In the genomic region with DNA sequence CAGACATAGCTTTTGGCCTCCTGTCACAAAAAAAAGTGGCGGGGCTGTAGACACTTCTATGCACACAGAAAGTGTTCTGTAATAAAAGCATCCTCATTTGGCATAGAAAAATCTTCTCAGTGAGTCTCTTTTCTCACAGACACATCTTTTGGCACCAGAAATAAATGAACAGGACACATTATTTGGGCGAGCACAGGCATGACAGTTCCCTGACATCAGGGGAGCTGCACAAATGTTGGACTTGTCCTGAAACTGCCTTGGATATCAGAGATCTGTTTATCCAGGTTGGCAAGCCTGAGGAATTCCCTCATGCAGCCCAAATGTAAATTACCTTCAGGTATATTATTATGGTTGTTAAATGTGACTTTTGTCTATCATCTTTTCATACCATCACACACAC, we compare ENCODE assay signal across 16 cellular contexts.
DNase-seq lines count a peak whose midpoint lies in the region; TF ChIP-seq lines count a peak whose summit lies in the region.
"Had no signal": no experiment of that assay in that cellular context is flagged by ENCODE, and none has a peak within 500 bp of the region (broad histone marks: within the 10 kb centered on the region; RNA-seq: fewer than 3 reads in every experiment).

No MANE protein-coding gene starts in this region.

- no peak for TF ChIP-seq CTCF in transverse colon (IDR thresholded peaks at IDR 0.05)
- no peak for TF ChIP-seq CTCF in spleen (IDR thresholded peaks at IDR 0.05 in 8 of 11, conservative IDR thresholded peaks at IDR 0.05 in 3 of 11)

- H3K27ac ChIP-seq in transverse colon = no peak overlapping the region
- H3K27ac ChIP-seq in spleen = no peak overlapping the region
- H3K27ac ChIP-seq: PC-9, RWPE1 had no signal

- POLR2A ChIA-PET in HEK293T (lab: Yijun Ruan, JAX) = no interaction called here

- no peaks in the 10 kb centered on the region for H3K9me3 ChIP-seq in transverse colon
- H3K9me3 ChIP-seq in spleen = no peaks in the 10 kb centered on the region
- H3K9me3 ChIP-seq: HAP-1 had no signal

- TF ChIP-seq EP300 in transverse colon (IDR thresholded peaks at IDR 0.05; ENCODE audit: low read depth) = no peak

- H3K27me3 ChIP-seq in transverse colon (no peaks in the 10 kb centered on the region), spleen (replicated peaks in 1 of 7) (no peaks in the 10 kb centered on the region)

- H3K4me3 ChIP-seq in transverse colon (no peak overlapping the region), spleen (no peak overlapping the region)
- H3K4me3 ChIP-seq: GM12878, HAP-1, PC-9 had no signal

- 43 to 50% methylated on average over 2 of the region's 2 CpGs for WGBS in transverse colon (ENCODE audit: low coverage in 1 of 2), 2 donors
- 61 to 85% (median 72%) methylated on average over 2 of the region's 2 CpGs for WGBS in spleen, 5 donors

- CTCF ChIA-PET in HEK293T (lab: Yijun Ruan, JAX) = interaction anchor here (0.7 kb wide), 1 partner anchor 67 kb away, joined by 3 read pairs; no protein-coding TSS in a partner anchor

- H3K36me3 ChIP-seq in transverse colon (no peaks in the 10 kb centered on the region), spleen (no peaks in the 10 kb centered on the region)
- H3K36me3 ChIP-seq: HAP-1 had no signal

- TF ChIP-seq POLR2A in transverse colon (IDR thresholded peaks at IDR 0.05) (no peak), spleen (IDR thresholded peaks at IDR 0.05) (no peak)

- in situ Hi-C loops in transverse colon (cut with MboI; ENCODE audit: low pct_ligation_motif_present in 1 of 4, low pct_unique_long_range_greater_than_20kb in 1 of 4, low sequenced_read_pairs in 3 of 4) = no loop called here

- intact Hi-C loops in transverse colon (cut with DNase I; ENCODE audit: low total_unique reads) (no loop called here), spleen (cut with DNase I; ENCODE audit: low total_unique reads) (no loop called here)

- DNase-seq in NCI-H82 (lab: John Stamatoyannopoulos, UW) = peak; percentile 68
- DNase-seq in NCI-H82 treated with DMSO at 0.1 percent for 48 hours (lab: John Stamatoyannopoulos, UW; ENCODE audit: unreplicated experiment) = no peak
- peak; percentile 29 for DNase-seq in NCI-H2171 (lab: John Stamatoyannopoulos, UW)
- peak; percentile 25 to 56 for DNase-seq in cerebellar nuclear complex (lab: John Stamatoyannopoulos, UW)
- DNase-seq in iPS-NIHi7 (ENCODE audit: extremely low spot score) = no peak
- no peak for DNase-seq in transverse colon
- no peak for DNase-seq in spleen
- no peak for DNase-seq in HEK293T (ENCODE audit: extremely low spot score)
- DNase-seq: GF-D8, IMR-90, NCI-H2081 treated with DMSO at 0.1 percent for 48 hours, NCI-H748 treated with DMSO at 0.1 percent for 48 hours, PC-9 had no signal

- H3K4me1 ChIP-seq in transverse colon (no peaks in the 10 kb centered on the region), spleen (peaks cover 0 to 6% (median 0%) of the 10 kb centered on the region in 6 donors)
- H3K4me1 ChIP-seq: HAP-1 had no signal

TF ChIP-seq in HEK293T, 16 proteins besides CTCF, POLR2A, EP300 and RAD21:
- TF ChIP-seq FOXA1 (IDR thresholded peaks at IDR 0.05) (no peak), FOXM1 (IDR thresholded peaks at IDR 0.05; ENCODE audit: borderline replicate concordance) (no peak), SP1 (IDR thresholded peaks at IDR 0.05) (no peak), L3MBTL2 (conservative IDR thresholded peaks at IDR 0.05) (no peak), HDGF (IDR thresholded peaks at IDR 0.05; ENCODE audit: borderline replicate concordance) (no peak), FOXK2 (IDR thresholded peaks at IDR 0.05) (no peak)
- TF ChIP-seq, protein P1, sequence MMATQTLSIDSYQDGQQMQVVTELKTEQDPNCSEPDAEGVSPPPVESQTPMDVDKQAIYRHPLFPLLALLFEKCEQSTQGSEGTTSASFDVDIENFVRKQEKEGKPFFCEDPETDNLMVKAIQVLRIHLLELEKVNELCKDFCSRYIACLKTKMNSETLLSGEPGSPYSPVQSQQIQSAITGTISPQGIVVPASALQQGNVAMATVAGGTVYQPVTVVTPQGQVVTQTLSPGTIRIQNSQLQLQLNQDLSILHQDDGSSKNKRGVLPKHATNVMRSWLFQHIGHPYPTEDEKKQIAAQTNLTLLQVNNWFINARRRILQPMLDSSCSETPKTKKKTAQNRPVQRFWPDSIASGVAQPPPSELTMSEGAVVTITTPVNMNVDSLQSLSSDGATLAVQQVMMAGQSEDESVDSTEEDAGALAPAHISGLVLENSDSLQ (IDR thresholded peaks at IDR 0.05) = no peak
TF ChIP-seq in HEK293T: peak in this region for 0.

Comparison
In these comparisons a context has a peak if more than half of its experiments do, and no peak if none do; other contexts are left out.
1. DNase-seq: peak in NCI-H82 (single experiment), NCI-H2171 (single experiment) and cerebellar nuclear complex (2 of 2); none in NCI-H82 treated with DMSO at 0.1 percent for 48 hours (single experiment), iPS-NIHi7 (single experiment), transverse colon (single experiment), spleen (single experiment) and HEK293T (single experiment).